In genomic region chr10:25014579-25014978, GRCh38 we compare ENCODE assay signal across 26 cellular contexts. TPM values are rescaled to one million over a fixed set of nuclear protein-coding genes. Genes with fewer than 3 reads are reported as not detected.
A peak's percentile ranks its signal among the peaks of the same experiment; 100 is the strongest.
DNase-seq lines count a peak whose midpoint lies in the region; ATAC-seq, FAIRE-seq and TF ChIP-seq lines count a peak whose summit lies in the region.
"Had no signal": no experiment of that assay in that cellular context is flagged by ENCODE, and none has a peak within 500 bp of the region (broad histone marks: within the 10 kb centered on the region; RNA-seq: fewer than 3 reads in every experiment).

No MANE protein-coding gene starts in this region.

- H3K36me3 ChIP-seq in neuron (ENCODE audit: insufficient read depth, low read length), result no peaks in the 10 kb centered on the region
- H3K36me3 ChIP-seq: BLaER1 treated with 17β-estradiol and CSF1 and Interleukin-3, amounts not matched to agents 10 nM and 100 nM had no signal

- H3K4me1 Mint-ChIP-seq in HFFc6 (ENCODE audit: low read depth) (peaks cover 29% of the 10 kb centered on the region), T-helper 17 cell (peaks cover 16% of the 10 kb centered on the region)
- H3K4me1 Mint-ChIP-seq in naive thymus-derived CD8-positive, alpha-beta T cell, result peaks cover 14 to 30% (median 24%) of the 10 kb centered on the region in 4 donors
- peaks cover 14% of the 10 kb centered on the region for H3K4me1 Mint-ChIP-seq in stimulated activated memory B cell treated with anti-CD40 and anti-IgM and Interleukin-4, amounts not matched to agents 10 μg/mL and 1 μg/mL and 100 μg/mL, for 72 hours

- TF ChIP-seq POLR2A in GM12892 (IDR thresholded peaks at IDR 0.05; ENCODE audit: low read depth, low read length), result no peak

- H3K27me3 ChIP-seq in neuron (ENCODE audit: insufficient read depth, low read length), result no peaks in the 10 kb centered on the region
- H3K27me3 ChIP-seq: BLaER1 treated with 17β-estradiol and CSF1 and Interleukin-3, amounts not matched to agents 10 nM and 100 nM had no signal

- peak overlapping the region; percentile 61 for H3K4me3 ChIP-seq in neuron (ENCODE audit: low read length)
- H3K4me3 ChIP-seq: A549, GM23338 had no signal

- no peak for TF ChIP-seq CTCF in HFFc6 (IDR thresholded peaks at IDR 0.05)

- H3K36me3 Mint-ChIP-seq in HFFc6 (ENCODE audit: low read depth), result no peaks in the 10 kb centered on the region; the same call in 1 of the 2 replicates
- no peaks in the 10 kb centered on the region for H3K36me3 Mint-ChIP-seq in T-helper 17 cell (ENCODE audit: low read depth)
- H3K36me3 Mint-ChIP-seq in naive thymus-derived CD8-positive, alpha-beta T cell, result no peaks in the 10 kb centered on the region
- no peaks in the 10 kb centered on the region for H3K36me3 Mint-ChIP-seq in stimulated activated memory B cell treated with anti-CD40 and anti-IgM and Interleukin-4, amounts not matched to agents 10 μg/mL and 1 μg/mL and 100 μg/mL, for 72 hours

- 0 out of 2 replicates have a peak overlapping the region, but pooled peaks have one; percentile 38 for H3K27ac Mint-ChIP-seq in HFFc6
- H3K27ac Mint-ChIP-seq in T-helper 17 cell, result peak overlapping the region; percentile 99
- peak overlapping the region in 8 of 10 donors; percentile 2 to 99 (median 67) for H3K27ac Mint-ChIP-seq in naive thymus-derived CD8-positive, alpha-beta T cell
- H3K27ac Mint-ChIP-seq in stimulated activated memory B cell treated with anti-CD40 and anti-IgM and Interleukin-4, amounts not matched to agents 10 μg/mL and 1 μg/mL and 100 μg/mL, for 72 hours, result no peak overlapping the region
- H3K27ac Mint-ChIP-seq: CD8-positive, alpha-beta T cell; GM23338; H9 had no signal

- DNase-seq in HFFc6 (no peak), T-helper 17 cell (no peak), GM12892 (ENCODE audit: insufficient read length) (no peak), DMS53 (lab: John Stamatoyannopoulos, UW) (no peak)
- no peak for DNase-seq in naive thymus-derived CD8-positive, alpha-beta T cell
- DNase-seq: AML-193; Calu3; CD8-positive, alpha-beta T cell; DND-41; H9; NCI-H1048; NCI-H1694; NCI-H2029 treated with DMSO at 0.1 percent for 48 hours; NCI-H2227 treated with DMSO at 0.1 percent for 48 hours; NCI-H69; SHP77; SW 1271 had no signal

- H3K9me3 Mint-ChIP-seq in HFFc6, result no peaks in the 10 kb centered on the region
- peaks cover 0 to 4% (median 0%) of the 10 kb centered on the region in 9 donors for H3K9me3 Mint-ChIP-seq in naive thymus-derived CD8-positive, alpha-beta T cell
- no peaks in the 10 kb centered on the region for H3K9me3 Mint-ChIP-seq in stimulated activated memory B cell treated with anti-CD40 and anti-IgM and Interleukin-4, amounts not matched to agents 10 μg/mL and 1 μg/mL and 100 μg/mL, for 72 hours

- ATAC-seq in T-helper 17 cell, result no peak
- ATAC-seq in naive thymus-derived CD8-positive, alpha-beta T cell, result no peak
- ATAC-seq in stimulated activated memory B cell treated with anti-CD40 and anti-IgM and Interleukin-4, amounts not matched to agents 10 μg/mL and 1 μg/mL and 100 μg/mL, for 72 hours, result no peak
- no peak for ATAC-seq in HG03571 (IDR thresholded peaks at IDR 0.05; ENCODE audit: unreplicated experiment)
- ATAC-seq: A549; CD8-positive, alpha-beta T cell; GM23338; Panc1 had no signal

- H2AFZ ChIP-seq in neuron (ENCODE audit: low read depth, low read length), result peak overlapping the region; percentile 65
- H2AFZ ChIP-seq: GM23338 had no signal

- FAIRE-seq in GM12892 (lab: Jason Lieb, UNC), result no peak
- FAIRE-seq: A549 had no signal

- POLR2A ChIA-PET in naive thymus-derived CD8-positive, alpha-beta T cell (lab: Charles Lee), result no interaction called here

- no peaks in the 10 kb centered on the region for H3K27me3 Mint-ChIP-seq in HFFc6 (ENCODE audit: insufficient read depth)
- no peaks in the 10 kb centered on the region for H3K27me3 Mint-ChIP-seq in T-helper 17 cell
- H3K27me3 Mint-ChIP-seq in naive thymus-derived CD8-positive, alpha-beta T cell, result peaks cover 0 to 6% (median 0%) of the 10 kb centered on the region in 5 donors
- H3K27me3 Mint-ChIP-seq in stimulated activated memory B cell treated with anti-CD40 and anti-IgM and Interleukin-4, amounts not matched to agents 10 μg/mL and 1 μg/mL and 100 μg/mL, for 72 hours, result no peaks in the 10 kb centered on the region

- H3K9me3 ChIP-seq in T-helper 17 cell (ENCODE audit: control insufficient read depth, low read length, poor library complexity, severe bottlenecking) (no peaks in the 10 kb centered on the region), neuron (ENCODE audit: low read length) (peaks cover 3% of the 10 kb centered on the region)
- H3K9me3 ChIP-seq: A549 had no signal

- H3K4me1 ChIP-seq in neuron (ENCODE audit: insufficient read depth, low read length), result peaks cover 18% of the 10 kb centered on the region

- H3K4me3 Mint-ChIP-seq in HFFc6, result 0 out of 2 replicates have a peak overlapping the region, but pooled peaks have one; percentile 91
- no peak overlapping the region for H3K4me3 Mint-ChIP-seq in T-helper 17 cell
- no peak overlapping the region for H3K4me3 Mint-ChIP-seq in naive thymus-derived CD8-positive, alpha-beta T cell
- H3K4me3 Mint-ChIP-seq in stimulated activated memory B cell treated with anti-CD40 and anti-IgM and Interleukin-4, amounts not matched to agents 10 μg/mL and 1 μg/mL and 100 μg/mL, for 72 hours, result no peak overlapping the region
- H3K4me3 Mint-ChIP-seq: CD8-positive, alpha-beta T cell; GM23338; H9 had no signal

RNA-seq across cellular contexts. Expression of gene ENKUR, which starts 1.4 kb away (rescaled TPM):
- under 1 TPM in 5 of 6 experiments, not detected in 1; 0.14 to 0.33 (median 0.23) TPM for total RNA-seq in HFFc6 (2021; fragmentation: NEBNext Ultra II Directional; extraction: Animal tissue kit (Norgen Biotek cat#: 25700))
- total RNA-seq in T-helper 17 cell, result 10 to 100 TPM in 1 of 2 donors, under 1 TPM in 1; 0.85 to 14.9 TPM
- not detected for total RNA-seq in naive thymus-derived CD8-positive, alpha-beta T cell
- not detected for polyA plus RNA-seq in naive thymus-derived CD8-positive, alpha-beta T cell
- not detected for polyA plus RNA-seq in GM12892 (2012; ENCODE audit: missing spikeins)
- total RNA-seq: CD8-positive, alpha-beta T cell; GM23338; H9; NCI-H460; OCI-LY7 had no signal

RNA-seq across cellular contexts. Expression of gene THNSL1, which starts 1.8 kb away (rescaled TPM):
- 1 to 10 TPM; 2.8 to 4.4 (median 3.6) TPM for total RNA-seq in HFFc6 (2021; fragmentation: NEBNext Ultra II Directional; extraction: Animal tissue kit (Norgen Biotek cat#: 25700))
- 1 to 10 TPM in 1 of 2 donors, under 1 TPM in 1; 0.73 to 1.4 TPM for total RNA-seq in T-helper 17 cell
- 1 to 10 TPM; 8.1 to 8.8 TPM for total RNA-seq in naive thymus-derived CD8-positive, alpha-beta T cell
- 10 to 100 TPM in 1 of 3 donors, 1 to 10 TPM in 2; 5.4 to 12.2 (median 8.1) TPM for polyA plus RNA-seq in naive thymus-derived CD8-positive, alpha-beta T cell
- polyA plus RNA-seq in GM12892 (2012; ENCODE audit: missing spikeins), result 4.5 TPM
